ENCODE assay signal across 23 cellular contexts in the genomic region with DNA sequence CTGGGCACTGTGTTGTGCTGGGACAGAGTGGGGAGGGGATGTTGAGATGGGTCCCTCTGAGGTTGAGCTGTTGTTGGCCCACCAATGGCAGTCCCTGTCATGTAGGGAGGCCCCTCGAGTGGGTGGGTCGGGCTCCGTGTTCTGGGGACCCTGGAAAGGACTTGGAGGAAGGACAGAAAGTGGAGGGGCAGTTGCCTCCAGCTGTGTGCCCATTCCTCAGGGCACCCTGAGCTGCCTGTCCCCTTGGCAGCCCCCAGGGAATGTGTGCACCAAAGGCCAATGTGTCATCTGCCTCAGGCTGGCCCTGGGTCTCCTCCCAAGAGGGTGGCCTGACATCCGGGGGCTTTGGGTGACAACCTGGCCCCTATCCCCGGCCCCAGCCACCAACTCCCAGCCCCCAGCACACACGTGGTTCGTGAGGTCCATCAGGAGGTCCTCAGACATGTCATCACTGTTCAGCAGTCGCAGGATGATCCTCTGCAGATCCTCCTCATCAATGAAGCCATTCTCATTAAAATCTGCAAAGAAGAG. TPM values are rescaled to one million over a fixed set of nuclear protein-coding genes. Genes with fewer than 3 reads are reported as not detected.
"Had no signal": no experiment of that assay in that cellular context is flagged by ENCODE, and none has a peak within 500 bp of the region (broad histone marks: within the 10 kb centered on the region; RNA-seq: fewer than 3 reads in every experiment).

No MANE protein-coding gene starts in this region.

- H3K4me3 ChIP-seq: adrenal gland, esophagus muscularis mucosa, gastroesophageal sphincter, heart right ventricle, skin epidermis, suprapubic skin, transverse colon had no signal

- H3K27ac ChIP-seq: adrenal gland, esophagus muscularis mucosa, gastroesophageal sphincter, heart right ventricle, skin epidermis, suprapubic skin, transverse colon had no signal

- H3K27ac Mint-ChIP-seq: activated B cell treated with CpG ODN at 0.5 μM for 24 hours; activated CD4-positive, alpha-beta T cell treated with anti-CD3 and anti-CD28 coated beads, Interleukin-2, amount 10 ng/mL, durations not matched to agents 7 days and 5 days; activated naive CD4-positive, alpha-beta T cell treated with anti-CD3 and anti-CD28 coated beads, Interleukin-2, amount 50 U/mL, for 72 hours; naive thymus-derived CD8-positive, alpha-beta T cell; stimulated activated naive CD8-positive, alpha-beta T cell treated with anti-CD3 and anti-CD28 coated beads, Interleukin-15, Interleukin-2, amounts not matched to agents 100 ng/mL and 50 ng/mL, for 24 hours; T-helper 2 cell treated with Interferon-gamma antibody and Interleukin-4, amounts not matched to agents 5 μg/mL and 100 μg/mL, for 36 hours had no signal

- H3K36me3 ChIP-seq: adrenal gland, esophagus muscularis mucosa, gastroesophageal sphincter, heart right ventricle, suprapubic skin, transverse colon had no signal

- H3K4me1 Mint-ChIP-seq: activated B cell treated with CpG ODN at 0.5 μM for 24 hours; activated CD4-positive, alpha-beta T cell treated with anti-CD3 and anti-CD28 coated beads, Interleukin-2, amount 10 ng/mL, durations not matched to agents 7 days and 5 days; naive thymus-derived CD8-positive, alpha-beta T cell had no signal

- DNase-seq: activated B cell treated with CpG ODN at 0.5 μM for 24 hours; activated CD4-positive, alpha-beta T cell treated with anti-CD3 and anti-CD28 coated beads, Interleukin-2, amount 10 ng/mL, durations not matched to agents 7 days and 5 days; activated T-cell treated with anti-CD3 and anti-CD28 coated beads, Interleukin-2, amount 50 U/mL, for 1 hour; adrenal gland; effector CD8-positive, alpha-beta T cell; heart right ventricle; mesendoderm; naive thymus-derived CD8-positive, alpha-beta T cell; stimulated activated CD4-positive, alpha-beta T cell treated with anti-CD3 and anti-CD28 coated beads, Interleukin-15, amount 100 ng/mL, for 24 hours; stimulated activated CD4-positive, alpha-beta T cell treated with anti-CD3 and anti-CD28 coated beads, Interleukin-2, amount 100 ng/mL, for 48 hours; transverse colon had no signal

- ATAC-seq: activated naive CD4-positive, alpha-beta T cell treated with anti-CD3 and anti-CD28 coated beads, Interleukin-2, amount 50 U/mL, for 72 hours; gastroesophageal sphincter; heart right ventricle; naive thymus-derived CD8-positive, alpha-beta T cell had no signal

- H3K9me3 Mint-ChIP-seq: activated B cell treated with CpG ODN at 0.5 μM for 24 hours; activated CD4-positive, alpha-beta T cell treated with anti-CD3 and anti-CD28 coated beads, Interleukin-2, amount 10 ng/mL, durations not matched to agents 7 days and 5 days; activated naive CD4-positive, alpha-beta T cell treated with anti-CD3 and anti-CD28 coated beads, Interleukin-2, amount 50 U/mL, for 72 hours; naive thymus-derived CD8-positive, alpha-beta T cell; stimulated activated naive CD8-positive, alpha-beta T cell treated with anti-CD3 and anti-CD28 coated beads, Interleukin-15, Interleukin-2, amounts not matched to agents 100 ng/mL and 50 ng/mL, for 24 hours; T-helper 2 cell treated with Interferon-gamma antibody and Interleukin-4, amounts not matched to agents 5 μg/mL and 100 μg/mL, for 36 hours had no signal

- H3K36me3 Mint-ChIP-seq: activated naive CD4-positive, alpha-beta T cell treated with anti-CD3 and anti-CD28 coated beads, Interleukin-2, amount 50 U/mL, for 72 hours; naive thymus-derived CD8-positive, alpha-beta T cell had no signal

- H3K4me3 Mint-ChIP-seq: activated B cell treated with CpG ODN at 0.5 μM for 24 hours; activated CD4-positive, alpha-beta T cell treated with anti-CD3 and anti-CD28 coated beads, Interleukin-2, amount 10 ng/mL, durations not matched to agents 7 days and 5 days; naive thymus-derived CD8-positive, alpha-beta T cell; stimulated activated naive CD8-positive, alpha-beta T cell treated with anti-CD3 and anti-CD28 coated beads, Interleukin-15, Interleukin-2, amounts not matched to agents 100 ng/mL and 50 ng/mL, for 24 hours; T-helper 2 cell treated with Interferon-gamma antibody and Interleukin-4, amounts not matched to agents 5 μg/mL and 100 μg/mL, for 36 hours had no signal

- H3K4me1 ChIP-seq: adrenal gland, esophagus muscularis mucosa, gastroesophageal sphincter, heart right ventricle, suprapubic skin, transverse colon had no signal

- H3K9me3 ChIP-seq: adrenal gland, esophagus muscularis mucosa, gastroesophageal sphincter, heart right ventricle, suprapubic skin, transverse colon had no signal

- H3K27me3 ChIP-seq: adrenal gland had no signal

RNA-seq across cellular contexts. Expression of gene CIB4, which starts 57.7 kb away (rescaled TPM):
- total RNA-seq: activated B cell treated with CpG ODN at 0.5 μM for 24 hours; activated CD4-positive, alpha-beta T cell treated with anti-CD3 and anti-CD28 coated beads, Interleukin-2, amount 10 ng/mL, durations not matched to agents 7 days and 5 days; activated naive CD4-positive, alpha-beta T cell treated with anti-CD3 and anti-CD28 coated beads, Interleukin-2, amount 50 U/mL, for 72 hours; astrocyte; cerebellum; endothelial cell of umbilical vein; esophagus muscularis mucosa; gastroesophageal sphincter; heart right ventricle; liver; naive thymus-derived CD8-positive, alpha-beta T cell; SK-MEL-5; suprapubic skin; transverse colon had no signal
- polyA plus RNA-seq: endothelial cell of umbilical vein; heart right ventricle; liver; naive thymus-derived CD8-positive, alpha-beta T cell had no signal
